3 cellular contexts compared by ENCODE assay signal in genomic region chr6:118970866-118971265, GRCh38.
TF ChIP-seq lines count a peak whose summit lies in the region.

No MANE protein-coding gene starts in this region.

TF ChIP-seq in HepG2, 621 proteins besides CTCF, POLR2A, EP300 and RAD21:
- TF ChIP-seq MAFF (IDR thresholded peaks at IDR 0.05; ENCODE audit: low read depth, low read length) (peak; percentile 44), MAFK (conservative IDR thresholded peaks at IDR 0.05 in 1 of 2, IDR thresholded peaks at IDR 0.05 in 1 of 2; ENCODE audit: low read length in 2 of 2) (peak in 1 of 2 experiments; percentile 56; a peak in 2 of 4 replicates), NAIF1 (CRISPR knock-in tag; IDR thresholded peaks at IDR 0.05; ENCODE audit: borderline replicate concordance) (no peak)

TF ChIP-seq in A549, 52 proteins besides CTCF, POLR2A, EP300 and RAD21:
- no peak for TF ChIP-seq GATA3 (IDR thresholded peaks at IDR 0.05; ENCODE audit: borderline replicate concordance)
- TF ChIP-seq KDM1A (IDR thresholded peaks at IDR 0.05; ENCODE audit: low read depth): no peak
- peak; percentile 31 for TF ChIP-seq MAFK (IDR thresholded peaks at IDR 0.05; ENCODE audit: partially characterized antibody)

TF ChIP-seq in K562, 482 proteins besides CTCF, POLR2A, EP300 and RAD21:
- no peak for TF ChIP-seq CGGBP1 (CRISPR knock-in tag; IDR thresholded peaks at IDR 0.05)
- TF ChIP-seq, protein P1, sequence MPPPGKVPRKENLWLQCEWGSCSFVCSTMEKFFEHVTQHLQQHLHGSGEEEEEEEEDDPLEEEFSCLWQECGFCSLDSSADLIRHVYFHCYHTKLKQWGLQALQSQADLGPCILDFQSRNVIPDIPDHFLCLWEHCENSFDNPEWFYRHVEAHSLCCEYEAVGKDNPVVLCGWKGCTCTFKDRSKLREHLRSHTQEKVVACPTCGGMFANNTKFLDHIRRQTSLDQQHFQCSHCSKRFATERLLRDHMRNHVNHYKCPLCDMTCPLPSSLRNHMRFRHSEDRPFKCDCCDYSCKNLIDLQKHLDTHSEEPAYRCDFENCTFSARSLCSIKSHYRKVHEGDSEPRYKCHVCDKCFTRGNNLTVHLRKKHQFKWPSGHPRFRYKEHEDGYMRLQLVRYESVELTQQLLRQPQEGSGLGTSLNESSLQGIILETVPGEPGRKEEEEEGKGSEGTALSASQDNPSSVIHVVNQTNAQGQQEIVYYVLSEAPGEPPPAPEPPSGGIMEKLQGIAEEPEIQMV (tag; conservative IDR thresholded peaks at IDR 0.05; ENCODE audit: low read depth): no peak
- TF ChIP-seq ZNF316 (IDR thresholded peaks at IDR 0.05): peak; percentile 64
- TF ChIP-seq PHB (CRISPR knock-in tag; IDR thresholded peaks at IDR 0.05): no peak
- TF ChIP-seq ATF3 (IDR thresholded peaks at IDR 0.05): no peak
- TF ChIP-seq ATF3 (CRISPR knock-in tag; conservative IDR thresholded peaks at IDR 0.05): no peak
- TF ChIP-seq ZNF217 (CRISPR knock-in tag; IDR thresholded peaks at IDR 0.05): no peak
- TF ChIP-seq C11orf30 (IDR thresholded peaks at IDR 0.05; ENCODE audit: low read depth): peak; percentile 45; the same call in 1 of the 2 replicates
